In genomic region chr6:143099647-143100046, GRCh38 we compare ENCODE assay signal across 26 cellular contexts. TPM values are rescaled to one million over a fixed set of nuclear protein-coding genes. Genes with fewer than 3 reads are reported as not detected.
DNase-seq lines count a peak whose midpoint lies in the region; ATAC-seq and TF ChIP-seq lines count a peak whose summit lies in the region.
"Had no signal": no experiment of that assay in that cellular context is flagged by ENCODE, and none has a peak within 500 bp of the region (broad histone marks: within the 10 kb centered on the region; RNA-seq: fewer than 3 reads in every experiment).

No MANE protein-coding gene starts in this region.

- peak; percentile 83 for DNase-seq in NCI-H345 treated with DMSO at 0.1 percent for 48 hours (lab: John Stamatoyannopoulos, UW; ENCODE audit: unreplicated experiment)
- DNase-seq in NCI-H345 (lab: John Stamatoyannopoulos, UW), result no peak
- DNase-seq in NCI-H1417 treated with DMSO at 0.1 percent for 48 hours (lab: John Stamatoyannopoulos, UW), result peak; percentile 82
- peak; percentile 42 for DNase-seq in NCI-H748 treated with DMSO at 0.1 percent for 48 hours (lab: John Stamatoyannopoulos, UW)
- no peak for DNase-seq in mucosa of descending colon
- no peak for DNase-seq in activated CD8-positive, alpha-beta T cell treated with anti-CD3 and anti-CD28 coated beads for 36 hours
- DNase-seq in left lung, result no peak
- no peak for DNase-seq in HFFc6
- DNase-seq: activated CD4-positive, alpha-beta memory T cell treated with anti-CD3 and anti-CD28 coated beads for 36 hours; activated CD4-positive, CD25-positive, alpha-beta regulatory T cell; aorta; CD4-positive, alpha-beta memory T cell; effector memory CD4-positive, alpha-beta T cell; erythroblast; GM23248; KBM-7; NCI-H1694 treated with DMSO at 0.1 percent for 48 hours; NCI-H510A; SJCRH30; stimulated activated naive CD8-positive, alpha-beta T cell treated with anti-CD3 and anti-CD28 coated beads, Interleukin-15, Interleukin-2, amounts not matched to agents 100 U/mL and 50 U/mL, for 24 hours had no signal

- POLR2A ChIA-PET in activated CD8-positive, alpha-beta T cell treated with anti-CD3 and anti-CD28 coated beads for 36 hours (lab: Charles Lee), result no interaction called here

- no peak overlapping the region for H3K27ac Mint-ChIP-seq in activated CD8-positive, alpha-beta T cell treated with anti-CD3 and anti-CD28 coated beads for 36 hours
- no peak overlapping the region for H3K27ac Mint-ChIP-seq in HFFc6
- H3K27ac Mint-ChIP-seq: activated CD4-positive, alpha-beta memory T cell treated with anti-CD3 and anti-CD28 coated beads for 36 hours; activated naive CD4-positive, alpha-beta T cell treated with anti-CD3 and anti-CD28 coated beads, Interleukin-2, amount 50 U/mL, for 72 hours; nephron had no signal

- intact Hi-C loops in mucosa of descending colon (cut with DNase I, micrococcal nuclease) (no loop called here), left lung (cut with DNase I) (no loop called here)
- intact Hi-C loops in activated CD8-positive, alpha-beta T cell treated with anti-CD3 and anti-CD28 coated beads for 36 hours (cut with micrococcal nuclease), result no loop called here

- H3K27ac ChIP-seq in left lung, result no peak overlapping the region
- H3K27ac ChIP-seq: coronary artery, GM23248, SJCRH30, thoracic aorta, vagina had no signal

- CTCF ChIA-PET in activated CD8-positive, alpha-beta T cell treated with anti-CD3 and anti-CD28 coated beads for 36 hours (lab: Charles Lee), result no interaction called here

- H3K36me3 ChIP-seq in mucosa of descending colon (ENCODE audit: low read depth), result no peaks in the 10 kb centered on the region
- H3K36me3 ChIP-seq in left lung, result no peaks in the 10 kb centered on the region
- H3K36me3 ChIP-seq: SJCRH30, thoracic aorta, vagina had no signal

- H3K9me3 Mint-ChIP-seq in activated CD8-positive, alpha-beta T cell treated with anti-CD3 and anti-CD28 coated beads for 36 hours, result no peaks in the 10 kb centered on the region
- H3K9me3 Mint-ChIP-seq in HFFc6, result no peaks in the 10 kb centered on the region
- H3K9me3 Mint-ChIP-seq: activated CD4-positive, alpha-beta memory T cell treated with anti-CD3 and anti-CD28 coated beads for 36 hours; CD4-positive, alpha-beta memory T cell; nephron had no signal

- H3K4me1 Mint-ChIP-seq in activated CD8-positive, alpha-beta T cell treated with anti-CD3 and anti-CD28 coated beads for 36 hours (ENCODE audit: low read depth), result peaks cover 6% of the 10 kb centered on the region
- H3K4me1 Mint-ChIP-seq in HFFc6 (ENCODE audit: low read depth), result no peaks in the 10 kb centered on the region
- H3K4me1 Mint-ChIP-seq: nephron had no signal

- H3K4me1 ChIP-seq in mucosa of descending colon (ENCODE audit: low read depth), result no peaks in the 10 kb centered on the region
- H3K4me1 ChIP-seq in left lung, result peaks cover 0 to 7% of the 10 kb centered on the region in 2 donors
- H3K4me1 ChIP-seq: vagina had no signal

- H3K36me3 Mint-ChIP-seq in activated CD8-positive, alpha-beta T cell treated with anti-CD3 and anti-CD28 coated beads for 36 hours (ENCODE audit: low read depth), result no peaks in the 10 kb centered on the region
- H3K36me3 Mint-ChIP-seq in HFFc6 (ENCODE audit: low read depth), result peaks cover 5% of the 10 kb centered on the region; the same call in 1 of the 2 replicates
- H3K36me3 Mint-ChIP-seq: CD4-positive, alpha-beta memory T cell had no signal

- H3K4me3 ChIP-seq in mucosa of descending colon (no peak overlapping the region), left lung (no peak overlapping the region)
- H3K4me3 ChIP-seq: coronary artery, GM23248, lung, SJCRH30, thoracic aorta, vagina had no signal

- TF ChIP-seq CTCF in mucosa of descending colon (IDR thresholded peaks at IDR 0.05) (no peak), left lung (IDR thresholded peaks at IDR 0.05) (no peak), HFFc6 (IDR thresholded peaks at IDR 0.05) (no peak)
- no peak for TF ChIP-seq CTCF in activated CD8-positive, alpha-beta T cell treated with anti-CD3 and anti-CD28 coated beads for 36 hours (IDR thresholded peaks at IDR 0.05)

- ATAC-seq in mucosa of descending colon, result peak; percentile 33
- ATAC-seq in activated CD8-positive, alpha-beta T cell treated with anti-CD3 and anti-CD28 coated beads for 36 hours, result no peak
- ATAC-seq in left lung, result no peak
- ATAC-seq: activated naive CD4-positive, alpha-beta T cell treated with anti-CD3 and anti-CD28 coated beads, Interleukin-2, amount 50 U/mL, for 72 hours; stimulated activated naive CD8-positive, alpha-beta T cell treated with anti-CD3 and anti-CD28 coated beads, Interleukin-15, Interleukin-2, amounts not matched to agents 100 U/mL and 50 U/mL, for 24 hours had no signal

- H3K27me3 ChIP-seq in left lung, result no peaks in the 10 kb centered on the region
- H3K27me3 ChIP-seq: SJCRH30, vagina had no signal

- H3K27me3 Mint-ChIP-seq in activated CD8-positive, alpha-beta T cell treated with anti-CD3 and anti-CD28 coated beads for 36 hours, result no peaks in the 10 kb centered on the region
- no peaks in the 10 kb centered on the region for H3K27me3 Mint-ChIP-seq in HFFc6 (ENCODE audit: insufficient read depth)
- H3K27me3 Mint-ChIP-seq: activated CD4-positive, alpha-beta memory T cell treated with anti-CD3 and anti-CD28 coated beads for 36 hours; CD4-positive, alpha-beta memory T cell had no signal

- no peak overlapping the region for H3K4me3 Mint-ChIP-seq in activated CD8-positive, alpha-beta T cell treated with anti-CD3 and anti-CD28 coated beads for 36 hours
- no peak overlapping the region for H3K4me3 Mint-ChIP-seq in HFFc6
- H3K4me3 Mint-ChIP-seq: activated CD4-positive, alpha-beta memory T cell treated with anti-CD3 and anti-CD28 coated beads for 36 hours; nephron had no signal

- H3K9me3 ChIP-seq in mucosa of descending colon (no peaks in the 10 kb centered on the region), left lung (no peaks in the 10 kb centered on the region)
- H3K9me3 ChIP-seq: SJCRH30, thoracic aorta, vagina had no signal

RNA-seq across cellular contexts. Expression of gene AIG1, which starts 39.0 kb away (rescaled TPM):
- total RNA-seq in mucosa of descending colon (10 to 100 TPM; 18.5 to 21.5 (median 21.0) TPM), left lung (10 to 100 TPM; 35.2 to 40.4 TPM)
- 10 to 100 TPM; 16.1 to 20.0 TPM for total RNA-seq in activated CD8-positive, alpha-beta T cell treated with anti-CD3 and anti-CD28 coated beads for 36 hours
- total RNA-seq in HFFc6 (2021; fragmentation: NEBNext Ultra II Directional; extraction: Animal tissue kit (Norgen Biotek cat#: 25700)), result 10 to 100 TPM; 50.7 to 70.5 (median 52.5) TPM

Comparison
In these comparisons a context has a peak if more than half of its experiments do, and no peak if none do; other contexts are left out.
1. DNase-seq: peak in NCI-H345 treated with DMSO at 0.1 percent for 48 hours (single experiment), NCI-H1417 treated with DMSO at 0.1 percent for 48 hours (single experiment) and NCI-H748 treated with DMSO at 0.1 percent for 48 hours (single experiment); none in NCI-H345 (single experiment), mucosa of descending colon (0 of 3), activated CD8-positive, alpha-beta T cell treated with anti-CD3 and anti-CD28 coated beads for 36 hours (single experiment), left lung (0 of 2) and HFFc6 (single experiment).